1 cellular context compared by ENCODE assay signal in the genomic region with DNA sequence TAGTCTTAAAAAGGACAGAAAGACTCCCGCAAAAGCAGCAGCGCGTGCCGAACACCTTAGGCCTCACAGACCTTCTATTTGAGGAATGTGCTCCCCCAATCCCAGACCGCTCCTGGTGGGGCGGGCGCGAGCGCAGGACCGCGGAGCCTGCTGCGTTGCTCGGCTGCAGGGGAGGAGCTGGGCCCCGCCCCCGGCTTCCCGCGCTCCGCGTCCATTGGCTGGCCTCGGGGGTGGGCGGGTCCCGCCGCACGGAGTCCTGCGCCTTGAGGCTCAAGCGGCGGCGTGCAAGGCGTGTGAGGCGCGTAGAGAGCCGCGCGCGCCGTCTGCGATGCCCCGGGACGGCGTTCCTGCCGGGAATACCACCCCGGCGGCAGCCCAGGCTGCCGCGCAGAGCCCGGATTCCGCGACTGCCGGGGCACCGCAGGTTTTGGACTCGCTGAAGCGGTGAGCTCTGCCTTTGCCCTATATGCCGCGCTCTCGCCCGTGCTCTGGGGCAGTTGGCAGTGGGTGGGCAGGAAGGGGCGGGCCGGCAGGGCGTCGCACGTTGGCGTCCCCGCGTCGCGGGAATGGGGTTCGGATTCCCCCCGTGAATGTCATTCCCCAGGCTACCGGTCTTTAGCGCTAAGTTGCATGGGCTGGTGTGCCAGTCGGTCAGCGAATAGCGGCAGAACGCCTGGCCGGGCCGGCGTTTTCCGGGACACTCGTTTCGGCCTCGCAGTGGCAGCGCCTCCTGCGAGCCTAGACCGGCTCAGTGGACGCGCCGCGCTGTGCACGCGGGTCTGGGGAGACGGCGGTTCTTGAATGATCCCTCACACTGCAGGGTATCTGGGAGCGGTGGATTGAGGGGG.
TF ChIP-seq lines count a peak whose summit lies in the region.

No MANE protein-coding gene starts in this region.

TF ChIP-seq in HepG2, 621 proteins besides CTCF, POLR2A, EP300 and RAD21 (continued from another document and continues in another):
- TF ChIP-seq FUBP1 (CRISPR knock-in tag; IDR thresholded peaks at IDR 0.05; ENCODE audit: borderline replicate concordance) (no peak), MTA3 (CRISPR knock-in tag; IDR thresholded peaks at IDR 0.05) (no peak), ZBTB14 (CRISPR knock-in tag; IDR thresholded peaks at IDR 0.05) (peak; percentile 55; the same call in 1 of the 2 replicates), ZSCAN29 (CRISPR knock-in tag; conservative IDR thresholded peaks at IDR 0.05) (no peak), POGK (CRISPR knock-in tag; conservative IDR thresholded peaks at IDR 0.05) (peak; percentile 96), NAIF1 (CRISPR knock-in tag; IDR thresholded peaks at IDR 0.05; ENCODE audit: borderline replicate concordance) (no peak; the same call in 1 of the 2 replicates), NR3C1 (CRISPR knock-in tag; IDR thresholded peaks at IDR 0.05) (no peak), KDM3A (CRISPR knock-in tag; IDR thresholded peaks at IDR 0.05; ENCODE audit: low read depth) (peak; percentile 40; the same call in 1 of the 2 replicates), ZNF567 (CRISPR knock-in tag; IDR thresholded peaks at IDR 0.05; ENCODE audit: borderline replicate concordance) (no peak), SNAPC4 (CRISPR knock-in tag; IDR thresholded peaks at IDR 0.05) (no peak), YEATS4 (CRISPR knock-in tag; IDR thresholded peaks at IDR 0.05; ENCODE audit: borderline replicate concordance) (peak; percentile 52; the same call in 1 of the 2 replicates), ELF4 (CRISPR knock-in tag; IDR thresholded peaks at IDR 0.05; ENCODE audit: borderline replicate concordance) (no peak), ZNF343 (CRISPR knock-in tag; IDR thresholded peaks at IDR 0.05) (peak; percentile 75; the same call in 1 of the 2 replicates), ZNF121 (CRISPR knock-in tag; IDR thresholded peaks at IDR 0.05) (no peak), ZBTB3 (CRISPR knock-in tag; IDR thresholded peaks at IDR 0.05; ENCODE audit: borderline replicate concordance, low read depth) (0 out of 2 replicates have a peak, but pooled peaks have one; percentile 33)
- TF ChIP-seq, protein P1, sequence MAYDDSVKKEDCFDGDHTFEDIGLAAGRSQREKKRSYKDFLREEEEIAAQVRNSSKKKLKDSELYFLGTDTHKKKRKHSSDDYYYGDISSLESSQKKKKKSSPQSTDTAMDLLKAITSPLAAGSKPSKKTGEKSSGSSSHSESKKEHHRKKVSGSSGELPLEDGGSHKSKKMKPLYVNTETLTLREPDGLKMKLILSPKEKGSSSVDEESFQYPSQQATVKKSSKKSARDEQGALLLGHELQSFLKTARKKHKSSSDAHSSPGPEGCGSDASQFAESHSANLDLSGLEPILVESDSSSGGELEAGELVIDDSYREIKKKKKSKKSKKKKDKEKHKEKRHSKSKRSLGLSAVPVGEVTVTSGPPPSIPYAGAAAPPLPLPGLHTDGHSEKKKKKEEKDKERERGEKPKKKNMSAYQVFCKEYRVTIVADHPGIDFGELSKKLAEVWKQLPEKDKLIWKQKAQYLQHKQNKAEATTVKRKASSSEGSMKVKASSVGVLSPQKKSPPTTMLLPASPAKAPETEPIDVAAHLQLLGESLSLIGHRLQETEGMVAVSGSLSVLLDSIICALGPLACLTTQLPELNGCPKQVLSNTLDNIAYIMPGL (CRISPR knock-in tag; IDR thresholded peaks at IDR 0.05; ENCODE audit: borderline replicate concordance in 1 of 2, low read depth in 1 of 2) = peak; percentile 27 to 30; a peak in 2 of 4 replicates
- TF ChIP-seq, protein P2, sequence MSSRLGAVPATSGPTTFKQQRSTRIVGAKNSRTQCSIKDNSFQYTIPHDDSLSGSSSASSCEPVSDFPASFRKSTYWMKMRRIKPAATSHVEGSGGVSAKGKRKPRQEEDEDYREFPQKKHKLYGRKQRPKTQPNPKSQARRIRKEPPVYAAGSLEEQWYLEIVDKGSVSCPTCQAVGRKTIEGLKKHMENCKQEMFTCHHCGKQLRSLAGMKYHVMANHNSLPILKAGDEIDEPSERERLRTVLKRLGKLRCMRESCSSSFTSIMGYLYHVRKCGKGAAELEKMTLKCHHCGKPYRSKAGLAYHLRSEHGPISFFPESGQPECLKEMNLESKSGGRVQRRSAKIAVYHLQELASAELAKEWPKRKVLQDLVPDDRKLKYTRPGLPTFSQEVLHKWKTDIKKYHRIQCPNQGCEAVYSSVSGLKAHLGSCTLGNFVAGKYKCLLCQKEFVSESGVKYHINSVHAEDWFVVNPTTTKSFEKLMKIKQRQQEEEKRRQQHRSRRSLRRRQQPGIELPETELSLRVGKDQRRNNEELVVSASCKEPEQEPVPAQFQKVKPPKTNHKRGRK (CRISPR knock-in tag; IDR thresholded peaks at IDR 0.05) = no peak
- TF ChIP-seq, protein P3, sequence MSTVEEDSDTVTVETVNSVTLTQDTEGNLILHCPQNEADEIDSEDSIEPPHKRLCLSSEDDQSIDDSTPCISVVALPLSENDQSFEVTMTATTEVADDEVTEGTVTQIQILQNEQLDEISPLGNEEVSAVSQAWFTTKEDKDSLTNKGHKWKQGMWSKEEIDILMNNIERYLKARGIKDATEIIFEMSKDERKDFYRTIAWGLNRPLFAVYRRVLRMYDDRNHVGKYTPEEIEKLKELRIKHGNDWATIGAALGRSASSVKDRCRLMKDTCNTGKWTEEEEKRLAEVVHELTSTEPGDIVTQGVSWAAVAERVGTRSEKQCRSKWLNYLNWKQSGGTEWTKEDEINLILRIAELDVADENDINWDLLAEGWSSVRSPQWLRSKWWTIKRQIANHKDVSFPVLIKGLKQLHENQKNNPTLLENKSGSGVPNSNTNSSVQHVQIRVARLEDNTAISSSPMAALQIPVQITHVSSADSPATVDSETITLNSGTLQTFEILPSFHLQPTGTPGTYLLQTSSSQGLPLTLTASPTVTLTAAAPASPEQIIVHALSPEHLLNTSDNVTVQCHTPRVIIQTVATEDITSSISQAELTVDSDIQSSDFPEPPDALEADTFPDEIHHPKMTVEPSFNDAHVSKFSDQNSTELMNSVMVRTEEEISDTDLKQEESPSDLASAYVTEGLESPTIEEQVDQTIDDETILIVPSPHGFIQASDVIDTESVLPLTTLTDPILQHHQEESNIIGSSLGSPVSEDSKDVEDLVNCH (CRISPR knock-in tag; IDR thresholded peaks at IDR 0.05) = no peak; the same call in 1 of the 2 replicates
- TF ChIP-seq, protein P4, sequence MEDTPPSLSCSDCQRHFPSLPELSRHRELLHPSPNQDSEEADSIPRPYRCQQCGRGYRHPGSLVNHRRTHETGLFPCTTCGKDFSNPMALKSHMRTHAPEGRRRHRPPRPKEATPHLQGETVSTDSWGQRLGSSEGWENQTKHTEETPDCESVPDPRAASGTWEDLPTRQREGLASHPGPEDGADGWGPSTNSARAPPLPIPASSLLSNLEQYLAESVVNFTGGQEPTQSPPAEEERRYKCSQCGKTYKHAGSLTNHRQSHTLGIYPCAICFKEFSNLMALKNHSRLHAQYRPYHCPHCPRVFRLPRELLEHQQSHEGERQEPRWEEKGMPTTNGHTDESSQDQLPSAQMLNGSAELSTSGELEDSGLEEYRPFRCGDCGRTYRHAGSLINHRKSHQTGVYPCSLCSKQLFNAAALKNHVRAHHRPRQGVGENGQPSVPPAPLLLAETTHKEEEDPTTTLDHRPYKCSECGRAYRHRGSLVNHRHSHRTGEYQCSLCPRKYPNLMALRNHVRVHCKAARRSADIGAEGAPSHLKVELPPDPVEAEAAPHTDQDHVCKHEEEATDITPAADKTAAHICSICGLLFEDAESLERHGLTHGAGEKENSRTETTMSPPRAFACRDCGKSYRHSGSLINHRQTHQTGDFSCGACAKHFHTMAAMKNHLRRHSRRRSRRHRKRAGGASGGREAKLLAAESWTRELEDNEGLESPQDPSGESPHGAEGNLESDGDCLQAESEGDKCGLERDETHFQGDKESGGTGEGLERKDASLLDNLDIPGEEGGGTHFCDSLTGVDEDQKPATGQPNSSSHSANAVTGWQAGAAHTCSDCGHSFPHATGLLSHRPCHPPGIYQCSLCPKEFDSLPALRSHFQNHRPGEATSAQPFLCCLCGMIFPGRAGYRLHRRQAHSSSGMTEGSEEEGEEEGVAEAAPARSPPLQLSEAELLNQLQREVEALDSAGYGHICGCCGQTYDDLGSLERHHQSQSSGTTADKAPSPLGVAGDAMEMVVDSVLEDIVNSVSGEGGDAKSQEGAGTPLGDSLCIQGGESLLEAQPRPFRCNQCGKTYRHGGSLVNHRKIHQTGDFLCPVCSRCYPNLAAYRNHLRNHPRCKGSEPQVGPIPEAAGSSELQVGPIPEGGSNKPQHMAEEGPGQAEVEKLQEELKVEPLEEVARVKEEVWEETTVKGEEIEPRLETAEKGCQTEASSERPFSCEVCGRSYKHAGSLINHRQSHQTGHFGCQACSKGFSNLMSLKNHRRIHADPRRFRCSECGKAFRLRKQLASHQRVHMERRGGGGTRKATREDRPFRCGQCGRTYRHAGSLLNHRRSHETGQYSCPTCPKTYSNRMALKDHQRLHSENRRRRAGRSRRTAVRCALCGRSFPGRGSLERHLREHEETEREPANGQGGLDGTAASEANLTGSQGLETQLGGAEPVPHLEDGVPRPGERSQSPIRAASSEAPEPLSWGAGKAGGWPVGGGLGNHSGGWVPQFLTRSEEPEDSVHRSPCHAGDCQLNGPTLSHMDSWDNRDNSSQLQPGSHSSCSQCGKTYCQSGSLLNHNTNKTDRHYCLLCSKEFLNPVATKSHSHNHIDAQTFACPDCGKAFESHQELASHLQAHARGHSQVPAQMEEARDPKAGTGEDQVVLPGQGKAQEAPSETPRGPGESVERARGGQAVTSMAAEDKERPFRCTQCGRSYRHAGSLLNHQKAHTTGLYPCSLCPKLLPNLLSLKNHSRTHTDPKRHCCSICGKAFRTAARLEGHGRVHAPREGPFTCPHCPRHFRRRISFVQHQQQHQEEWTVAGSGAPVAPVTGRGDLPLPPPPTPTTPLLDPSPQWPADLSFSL (CRISPR knock-in tag; IDR thresholded peaks at IDR 0.05) = no peak
